In genomic region chr10:99560277-99561126, GRCh38 we compare ENCODE assay signal across 8 cellular contexts. TPM values are rescaled to one million over a fixed set of nuclear protein-coding genes. Genes with fewer than 3 reads are reported as not detected.
A peak's percentile ranks its signal among the peaks of the same experiment; 100 is the strongest.
DNase-seq lines count a peak whose midpoint lies in the region; ATAC-seq and TF ChIP-seq lines count a peak whose summit lies in the region.

No MANE protein-coding gene starts in this region.

- no peak overlapping the region for H3K4me3 ChIP-seq in GM23338
- no peak overlapping the region for H3K4me3 ChIP-seq in OCI-LY3 (ENCODE audit: low read length)
- H3K4me3 ChIP-seq in spleen, result no peak overlapping the region

- H3K36me3 ChIP-seq in GM23338 (ENCODE audit: insufficient read depth) (no peaks in the 10 kb centered on the region), OCI-LY3 (replicated peaks; ENCODE audit: low read depth, low read length) (no peaks in the 10 kb centered on the region), spleen (no peaks in the 10 kb centered on the region)

- peak; percentile 79 for TF ChIP-seq CTCF in CD4-positive, alpha-beta T cell (IDR thresholded peaks at IDR 0.05)
- peak; percentile 89 to 92 for TF ChIP-seq CTCF in GM23338 (conservative IDR thresholded peaks at IDR 0.05; ENCODE audit: low read depth in 2 of 2)
- TF ChIP-seq CTCF in OCI-LY3 (IDR thresholded peaks at IDR 0.05; ENCODE audit: low read depth, low read length), result peak; percentile 85
- TF ChIP-seq CTCF in spleen (IDR thresholded peaks at IDR 0.05 in 8 of 11, conservative IDR thresholded peaks at IDR 0.05 in 3 of 11), result peak; percentile 28 to 78 (median 63)

- H3K4me2 ChIP-seq in GM23338, result no peak overlapping the region
- H3K4me2 ChIP-seq in OCI-LY3 (ENCODE audit: low read length), result no peak overlapping the region

- H3K4me3 Mint-ChIP-seq in CD4-positive, alpha-beta T cell, result no peak overlapping the region
- no peak overlapping the region for H3K4me3 Mint-ChIP-seq in GM23338

- POLR2A ChIA-PET in CD4-positive, alpha-beta T cell (lab: Charles Lee), result no interaction called here

- no peaks in the 10 kb centered on the region for H3K9me3 ChIP-seq in CD4-positive, alpha-beta T cell (ENCODE audit: control insufficient read depth, low read length)
- no peaks in the 10 kb centered on the region for H3K9me3 ChIP-seq in OCI-LY3 (ENCODE audit: insufficient read depth, low read length)
- no peaks in the 10 kb centered on the region for H3K9me3 ChIP-seq in spleen

- H3K27ac Mint-ChIP-seq in CD4-positive, alpha-beta T cell, result no peak overlapping the region
- H3K27ac Mint-ChIP-seq in GM23338, result no peak overlapping the region

- no peaks in the 10 kb centered on the region for H3F3A ChIP-seq in GM23338 (replicated peaks; ENCODE audit: low read depth)

- DNase-seq in CD4-positive, alpha-beta T cell, result peak in 5 of 10 experiments; percentile 7 to 26 (median 16)
- peak; percentile 94 for DNase-seq in GM23338 (ENCODE audit: low spot score)
- DNase-seq in activated effector memory CD4-positive, alpha-beta T cell treated with Interleukin-2 at 50 U/mL for 16 hours, result peak; percentile 6
- no peak for DNase-seq in left ventricle myocardium superior
- peak; percentile 38 for DNase-seq in spleen
- no peak for DNase-seq in DMS79 treated with DMSO at 0.1 percent for 48 hours (lab: John Stamatoyannopoulos, UW)

- H3K9ac ChIP-seq in OCI-LY3 (ENCODE audit: low read length), result no peak overlapping the region

- no peak overlapping the region for H3K27ac ChIP-seq in CD4-positive, alpha-beta T cell (ENCODE audit: low read depth, low read length)
- H3K27ac ChIP-seq in GM23338 (ENCODE audit: low read depth) (no peak overlapping the region), OCI-LY3 (ENCODE audit: low read length) (no peak overlapping the region), spleen (no peak overlapping the region)

- H3K36me3 Mint-ChIP-seq in CD4-positive, alpha-beta T cell (ENCODE audit: low read depth), result no peaks in the 10 kb centered on the region
- no peaks in the 10 kb centered on the region for H3K36me3 Mint-ChIP-seq in GM23338 (ENCODE audit: low read depth)

- H3K4me1 ChIP-seq in GM23338 (ENCODE audit: insufficient read depth) (peaks cover 7% of the 10 kb centered on the region; the same call in 1 of the 2 replicates), OCI-LY3 (ENCODE audit: low read length) (peaks cover 22% of the 10 kb centered on the region), spleen (peaks cover 0 to 11% (median 0%) of the 10 kb centered on the region in 6 donors)

- peaks cover 13% of the 10 kb centered on the region for H3K27me3 ChIP-seq in CD4-positive, alpha-beta T cell (ENCODE audit: control insufficient read depth, insufficient read depth, low read length)
- H3K27me3 ChIP-seq in GM23338 (ENCODE audit: insufficient read depth), result no peaks in the 10 kb centered on the region
- no peaks in the 10 kb centered on the region for H3K27me3 ChIP-seq in OCI-LY3 (ENCODE audit: low read depth, low read length)
- peaks cover 0 to 8% (median 0%) of the 10 kb centered on the region in 7 donors for H3K27me3 ChIP-seq in spleen (replicated peaks in 1 of 7)

- no peaks in the 10 kb centered on the region for H3K9me3 Mint-ChIP-seq in CD4-positive, alpha-beta T cell
- H3K9me3 Mint-ChIP-seq in GM23338, result no peaks in the 10 kb centered on the region

- intact Hi-C loops in CD4-positive, alpha-beta T cell (cut with DNase I, micrococcal nuclease), result loop anchor here (1.0 to 5.0 kb wide), 3 partner anchors 137 to 151 kb away; no protein-coding TSS in a partner anchor
- intact Hi-C loops in left ventricle myocardium superior (cut with micrococcal nuclease), result no loop called here
- intact Hi-C loops in spleen (cut with DNase I; ENCODE audit: low total_unique reads), result loop anchor here (5.0 kb wide), 1 partner anchor 52 kb away; no protein-coding TSS in a partner anchor

- H4K20me1 ChIP-seq in GM23338 (replicated peaks; ENCODE audit: insufficient read depth), result no peaks in the 10 kb centered on the region
- H4K20me1 ChIP-seq in OCI-LY3 (ENCODE audit: insufficient read depth, low read length), result no peaks in the 10 kb centered on the region

- 51 to 56% (median 53%) methylated on average over 13 of the region's 13 CpGs for WGBS in spleen, 5 donors

- TF ChIP-seq POLR2A in spleen (IDR thresholded peaks at IDR 0.05), result no peak

- H3K4me1 Mint-ChIP-seq in CD4-positive, alpha-beta T cell (ENCODE audit: low read depth), result peaks cover 4% of the 10 kb centered on the region
- peaks cover 14% of the 10 kb centered on the region; the same call in 2 of the 3 replicates for H3K4me1 Mint-ChIP-seq in GM23338

- H2AFZ ChIP-seq in GM23338, result no peak overlapping the region; the same call in 1 of the 2 replicates
- no peak overlapping the region for H2AFZ ChIP-seq in OCI-LY3 (ENCODE audit: low read depth, low read length)

- no peaks in the 10 kb centered on the region for H3K79me2 ChIP-seq in GM23338 (replicated peaks; ENCODE audit: insufficient read depth)
- no peaks in the 10 kb centered on the region for H3K79me2 ChIP-seq in OCI-LY3 (ENCODE audit: low read length)

- no peaks in the 10 kb centered on the region for H3K9me2 ChIP-seq in GM23338 (ENCODE audit: insufficient read depth)

- CTCF ChIA-PET in CD4-positive, alpha-beta T cell (lab: Charles Lee), result interaction anchor here (0.8 kb wide), 1 partner anchor 17 kb away, joined by 3 read pairs; no protein-coding TSS in a partner anchor

- H3K27me3 Mint-ChIP-seq in CD4-positive, alpha-beta T cell, result peaks cover 40% of the 10 kb centered on the region
- peaks cover 2% of the 10 kb centered on the region for H3K27me3 Mint-ChIP-seq in GM23338 (ENCODE audit: insufficient read depth, low read depth, poor library complexity)

- no peak for ATAC-seq in CD4-positive, alpha-beta T cell (ENCODE audit: poor library complexity)
- ATAC-seq in GM23338, result peak; percentile 97
- peak; percentile 32 for ATAC-seq in left ventricle myocardium superior
- no peak for ATAC-seq in HG03457 (IDR thresholded peaks at IDR 0.05; ENCODE audit: unreplicated experiment)

TF ChIP-seq in GM23338, 12 proteins besides CTCF, POLR2A, EP300 and RAD21:
- TF ChIP-seq EZH2 (IDR thresholded peaks at IDR 0.05; ENCODE audit: low read depth, unreplicated experiment) (no peak), EZH2phosphoT487 (IDR thresholded peaks at IDR 0.05; ENCODE audit: unreplicated experiment) (no peak)

RNA-seq across cellular contexts. Expression of gene NKX2-3, which starts 27.8 kb away (rescaled TPM):
- not detected for total RNA-seq in CD4-positive, alpha-beta T cell
- total RNA-seq in GM23338 (2014; rRNA removed; shearing (Covaris generic)), result not detected in 2 replicates
- polyA plus RNA-seq in GM23338 (2016; fragmentation: Nextera tagmentation; extraction: Ambion mirVana) (not detected in 2 replicates), spleen (10 to 100 TPM; 10.8 to 29.3 (median 11.4) TPM)
- total RNA-seq in left ventricle myocardium superior (not detected), spleen (10 to 100 TPM; 27.4 to 69.1 (median 38.7) TPM)

RNA-seq across cellular contexts. Expression of gene SLC25A28, which starts 59.7 kb away (rescaled TPM):
- total RNA-seq in CD4-positive, alpha-beta T cell, result 100 to 1,000 TPM; 112 to 113 TPM
- 10.1 and 12.4 TPM in 2 replicates for total RNA-seq in GM23338 (2014; rRNA removed; shearing (Covaris generic))
- polyA plus RNA-seq in GM23338 (2016; fragmentation: Nextera tagmentation; extraction: Ambion mirVana) (15.5 and 16.4 TPM in 2 replicates), spleen (100 to 1,000 TPM in 1 of 3 donors, 10 to 100 TPM in 2; 54.0 to 120 (median 80.8) TPM)
- total RNA-seq in left ventricle myocardium superior (43.1 TPM), spleen (10 to 100 TPM; 33.9 to 67.1 (median 51.6) TPM)

Comparison
In these comparisons a context has a peak if more than half of its experiments do, and no peak if none do; other contexts are left out.
1. ATAC-seq: peak in GM23338 (single experiment) and left ventricle myocardium superior (single experiment); none in CD4-positive, alpha-beta T cell (single experiment) and HG03457 (single experiment).
2. DNase-seq: peak in GM23338 (single experiment), activated effector memory CD4-positive, alpha-beta T cell treated with Interleukin-2 at 50 U/mL for 16 hours (single experiment) and spleen (single experiment); none in left ventricle myocardium superior (single experiment) and DMS79 treated with DMSO at 0.1 percent for 48 hours (single experiment).
3. RNA of gene NKX2-3, which starts 27.8 kb away (total RNA-seq): 27.4 to 69.1 TPM in spleen; not detected in CD4-positive, alpha-beta T cell, not detected in GM23338 and not detected in left ventricle myocardium superior (single experiment); every median in the first group is over 10 times any median in the second.
4. Peak in every context shown above with its lines, with median percentiles within 50 percentile points of each other: CTCF ChIP-seq.